In the genomic region with DNA sequence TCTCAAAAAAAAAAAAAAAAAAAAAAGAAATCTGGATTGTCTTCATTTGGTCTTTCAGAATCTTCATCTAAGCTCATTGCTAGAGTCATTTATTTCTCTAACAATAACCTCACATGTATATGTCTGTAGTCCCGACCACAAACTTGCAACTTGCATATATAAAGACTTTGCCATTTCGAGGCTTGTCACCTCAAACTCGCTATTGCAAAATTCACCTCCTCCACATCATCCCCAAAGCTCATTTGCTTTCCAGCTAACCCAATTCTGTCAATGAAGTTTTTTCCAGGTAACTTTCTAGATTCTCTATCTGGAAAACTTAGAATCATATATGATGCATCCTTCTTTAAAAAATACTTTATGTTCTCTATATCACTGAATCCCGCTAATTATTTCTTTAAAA, we compare ENCODE assay signal across 35 cellular contexts.
"Had no signal": no experiment of that assay in that cellular context is flagged by ENCODE, and none has a peak within 500 bp of the region (broad histone marks: within the 10 kb centered on the region; RNA-seq: fewer than 3 reads in every experiment).

No MANE protein-coding gene starts in this region.

- DNase-seq: Karpas-422, Kasumi-1, KG1, MG63, MM.1S, MV-4-11, NCI-H1048, NCI-H1092, NCI-H1092 treated with DMSO at 0.1 percent for 48 hours, NCI-H1105, NCI-H1105 treated with DMSO at 0.1 percent for 48 hours, NCI-H1417, NCI-H1417 treated with DMSO at 0.1 percent for 48 hours, NCI-H1436, NCI-H1436 treated with DMSO at 0.1 percent for 48 hours, NCI-H146, NCI-H1694, NCI-H1694 treated with DMSO at 0.1 percent for 48 hours, NCI-H187, NCI-H187 treated with DMSO at 0.1 percent for 48 hours, NCI-H1930, NCI-H2029, NCI-H2029 treated with DMSO at 0.1 percent for 48 hours, NCI-H2081, NCI-H2081 treated with DMSO at 0.1 percent for 48 hours, NCI-H2107, NCI-H2171, NCI-H2171 treated with DMSO at 0.1 percent for 48 hours, NCI-H2227 treated with DMSO at 0.1 percent for 48 hours, NCI-H226, NCI-H345, NCI-H446, NCI-H446 treated with DMSO at 0.1 percent for 48 hours, NCI-H510A had no signal

- H3K4me3 ChIP-seq: MG63 had no signal

- H3K9me3 ChIP-seq: MG63 had no signal

- H3K4me2 ChIP-seq: KMS-11 had no signal

- H3K27ac ChIP-seq: KMS-11 had no signal
